In the genomic region with DNA sequence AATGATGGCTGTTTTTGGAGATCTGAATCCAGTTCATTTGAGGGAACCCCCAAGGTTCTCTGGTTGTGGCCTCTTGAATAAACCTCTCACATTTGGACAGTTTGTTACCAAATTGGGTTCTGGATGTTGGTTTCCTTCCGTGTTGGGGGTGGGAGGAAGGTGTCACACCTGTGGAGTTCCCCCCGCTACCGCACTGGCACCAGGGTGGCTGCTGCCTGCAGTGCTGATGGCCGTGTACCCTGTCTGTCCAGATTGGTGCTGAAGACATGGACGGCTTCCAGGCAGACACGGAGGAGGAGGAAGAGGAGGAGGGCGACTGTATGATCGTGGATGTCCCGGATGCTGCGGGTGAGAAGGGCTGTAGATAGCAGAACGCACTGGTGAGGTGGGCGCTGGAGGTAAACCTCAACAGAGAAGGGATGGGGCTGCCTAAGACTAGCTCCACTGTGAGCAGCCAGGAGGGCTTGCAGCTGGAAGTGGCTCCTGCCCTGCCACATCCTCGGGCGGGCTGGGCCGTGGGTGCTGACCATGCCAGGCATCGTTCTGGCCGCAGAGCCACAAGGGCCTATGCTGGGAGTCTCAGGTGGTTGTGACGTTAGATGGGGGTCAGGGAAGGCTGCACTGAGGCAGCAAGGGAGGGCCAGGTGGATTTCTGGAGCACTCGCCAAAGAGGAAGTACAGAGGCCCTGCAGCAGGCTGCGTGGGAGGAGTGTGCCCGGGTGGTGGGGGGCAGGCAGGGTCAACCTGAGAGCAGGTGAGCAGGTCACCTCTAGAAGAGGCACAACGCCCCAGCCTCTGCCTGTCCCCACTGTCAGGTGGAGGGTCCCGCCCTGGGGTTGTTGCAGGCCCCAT, we compare ENCODE assay signal across 14 cellular contexts. TPM values are rescaled to one million over a fixed set of nuclear protein-coding genes. Genes with fewer than 3 reads are reported as not detected.
DNase-seq lines count a peak whose midpoint lies in the region; ATAC-seq and TF ChIP-seq lines count a peak whose summit lies in the region.
"Had no signal": no experiment of that assay in that cellular context is flagged by ENCODE, and none has a peak within 500 bp of the region (broad histone marks: within the 10 kb centered on the region; RNA-seq: fewer than 3 reads in every experiment).

No MANE protein-coding gene starts in this region.

- POLR2A ChIA-PET in CD8-positive, alpha-beta T cell (lab: Charles Lee), result no interaction called here
- POLR2A ChIA-PET in HEK293 (lab: Yijun Ruan, JAX), result interaction anchor here (0.6 kb wide), 1 partner anchor 56 kb away, joined by 9 read pairs; no protein-coding TSS in a partner anchor

- H3K27ac ChIP-seq in CD8-positive, alpha-beta T cell (ENCODE audit: low read depth, low read length), result no peak overlapping the region
- H3K27ac ChIP-seq in HEK293 (ENCODE audit: extremely low read depth, low read depth, low read length), result no peak overlapping the region
- H3K27ac ChIP-seq: left ventricle myocardium inferior, PC-9, SK-N-MC had no signal

- H3K9me3 Mint-ChIP-seq in CD8-positive, alpha-beta T cell, result no peaks in the 10 kb centered on the region
- no peaks in the 10 kb centered on the region for H3K9me3 Mint-ChIP-seq in activated T-helper 2 cell treated with anti-CD3 and anti-CD28 coated beads, Interferon-gamma antibody, Interleukin-2, Interleukin-4, amounts not matched to agents 10 μg/mL and 5 μg/mL and 100 μg/mL, durations not matched to agents 14 hours and 24 hours and 36 hours
- no peaks in the 10 kb centered on the region for H3K9me3 Mint-ChIP-seq in memory B cell
- H3K9me3 Mint-ChIP-seq: activated CD8-positive, alpha-beta T cell treated with anti-CD3 and anti-CD28 coated beads for 36 hours had no signal

- ATAC-seq in CD8-positive, alpha-beta T cell, result no peak
- ATAC-seq in memory B cell (ENCODE audit: low read depth) (peak; percentile 78), HG03039 (IDR thresholded peaks at IDR 0.05; ENCODE audit: unreplicated experiment) (no peak)
- ATAC-seq: activated CD8-positive, alpha-beta T cell treated with anti-CD3 and anti-CD28 coated beads for 36 hours had no signal

- H3K36me3 ChIP-seq in CD8-positive, alpha-beta T cell (ENCODE audit: insufficient read depth, low read length), result peaks cover 4% of the 10 kb centered on the region
- peaks cover 24 to 88% of the 10 kb centered on the region in 2 experiments; a peak in 2 of 3 replicates for H3K36me3 ChIP-seq in HEK293 (ENCODE audit: control insufficient read depth in 2 of 2, insufficient read depth in 1 of 2, low read length in 2 of 2)

- no peak for DNase-seq in CD8-positive, alpha-beta T cell
- DNase-seq in activated T-helper 2 cell treated with anti-CD3 and anti-CD28 coated beads, Interferon-gamma antibody, Interleukin-2, Interleukin-4, amounts not matched to agents 10 μg/mL and 5 μg/mL and 100 μg/mL, durations not matched to agents 14 hours and 24 hours and 36 hours (ENCODE audit: low spot score), result no peak
- DNase-seq in memory B cell (ENCODE audit: low spot score in 2 of 2), result no peak
- no peak for DNase-seq in activated CD4-positive, alpha-beta T cell treated with anti-CD3 and anti-CD28 coated beads, Interleukin-2, amount 50 U/mL, for 4 hours
- DNase-seq in mesenteric fat pad (ENCODE audit: low spot score), result no peak
- DNase-seq: activated CD8-positive, alpha-beta T cell treated with anti-CD3 and anti-CD28 coated beads for 36 hours; activated effector memory CD4-positive, alpha-beta T cell treated with anti-CD3 and anti-CD28 coated beads, Interleukin-2, amount 50 U/mL, for 16 hours; effector memory CD4-positive, alpha-beta T cell; Karpas-422; left ventricle myocardium inferior; PC-9 had no signal

- H3K27me3 Mint-ChIP-seq in CD8-positive, alpha-beta T cell (ENCODE audit: low read depth), result no peaks in the 10 kb centered on the region
- no peaks in the 10 kb centered on the region for H3K27me3 Mint-ChIP-seq in activated T-helper 2 cell treated with anti-CD3 and anti-CD28 coated beads, Interferon-gamma antibody, Interleukin-2, Interleukin-4, amounts not matched to agents 10 μg/mL and 5 μg/mL and 100 μg/mL, durations not matched to agents 14 hours and 24 hours and 36 hours (ENCODE audit: low read depth)
- no peaks in the 10 kb centered on the region for H3K27me3 Mint-ChIP-seq in memory B cell
- H3K27me3 Mint-ChIP-seq: activated CD8-positive, alpha-beta T cell treated with anti-CD3 and anti-CD28 coated beads for 36 hours had no signal

- H3K4me1 Mint-ChIP-seq in CD8-positive, alpha-beta T cell (ENCODE audit: low read depth), result no peaks in the 10 kb centered on the region
- H3K4me1 Mint-ChIP-seq in activated T-helper 2 cell treated with anti-CD3 and anti-CD28 coated beads, Interferon-gamma antibody, Interleukin-2, Interleukin-4, amounts not matched to agents 10 μg/mL and 5 μg/mL and 100 μg/mL, durations not matched to agents 14 hours and 24 hours and 36 hours (ENCODE audit: low read depth), result no peaks in the 10 kb centered on the region
- H3K4me1 Mint-ChIP-seq in memory B cell, result peaks cover 10% of the 10 kb centered on the region

- H3K27me3 ChIP-seq in CD8-positive, alpha-beta T cell (ENCODE audit: insufficient read depth, low read length), result no peaks in the 10 kb centered on the region

- no peaks in the 10 kb centered on the region for H3K4me1 ChIP-seq in CD8-positive, alpha-beta T cell (ENCODE audit: insufficient read depth, low read length)
- no peaks in the 10 kb centered on the region for H3K4me1 ChIP-seq in HEK293 (ENCODE audit: control insufficient read depth, insufficient read depth, low read length)
- H3K4me1 ChIP-seq: left ventricle myocardium inferior had no signal

- no peak overlapping the region for H3K4me3 Mint-ChIP-seq in CD8-positive, alpha-beta T cell
- H3K4me3 Mint-ChIP-seq in activated T-helper 2 cell treated with anti-CD3 and anti-CD28 coated beads, Interferon-gamma antibody, Interleukin-2, Interleukin-4, amounts not matched to agents 10 μg/mL and 5 μg/mL and 100 μg/mL, durations not matched to agents 14 hours and 24 hours and 36 hours (ENCODE audit: low read depth), result no peak overlapping the region
- H3K4me3 Mint-ChIP-seq in memory B cell, result peak overlapping the region; percentile 90
- H3K4me3 Mint-ChIP-seq: activated CD8-positive, alpha-beta T cell treated with anti-CD3 and anti-CD28 coated beads for 36 hours had no signal

- intact Hi-C loops in CD8-positive, alpha-beta T cell (cut with DNase I, micrococcal nuclease), result no loop called here
- intact Hi-C loops in activated T-helper 2 cell treated with anti-CD3 and anti-CD28 coated beads, Interferon-gamma antibody, Interleukin-2, Interleukin-4, amounts not matched to agents 10 μg/mL and 5 μg/mL and 100 μg/mL, durations not matched to agents 14 hours and 24 hours and 36 hours (cut with micrococcal nuclease), result no loop called here

- H3K36me3 Mint-ChIP-seq in CD8-positive, alpha-beta T cell, result peaks cover 23% of the 10 kb centered on the region
- peaks cover 38% of the 10 kb centered on the region for H3K36me3 Mint-ChIP-seq in activated T-helper 2 cell treated with anti-CD3 and anti-CD28 coated beads, Interferon-gamma antibody, Interleukin-2, Interleukin-4, amounts not matched to agents 10 μg/mL and 5 μg/mL and 100 μg/mL, durations not matched to agents 14 hours and 24 hours and 36 hours (ENCODE audit: low read depth)
- peaks cover 5% of the 10 kb centered on the region for H3K36me3 Mint-ChIP-seq in memory B cell

- CTCF ChIA-PET in CD8-positive, alpha-beta T cell (lab: Charles Lee), result interaction anchor here (0.6 kb wide), 1 partner anchor 190 kb away, joined by 3 read pairs; no protein-coding TSS in a partner anchor
- CTCF ChIA-PET in HEK293 (lab: Yijun Ruan, JAX), result no interaction called here

- peak overlapping the region; percentile 35 for H3K27ac Mint-ChIP-seq in CD8-positive, alpha-beta T cell
- H3K27ac Mint-ChIP-seq in activated T-helper 2 cell treated with anti-CD3 and anti-CD28 coated beads, Interferon-gamma antibody, Interleukin-2, Interleukin-4, amounts not matched to agents 10 μg/mL and 5 μg/mL and 100 μg/mL, durations not matched to agents 14 hours and 24 hours and 36 hours, result peak overlapping the region; percentile 11
- H3K27ac Mint-ChIP-seq in memory B cell, result peak overlapping the region; percentile 95
- H3K27ac Mint-ChIP-seq: activated CD8-positive, alpha-beta T cell treated with anti-CD3 and anti-CD28 coated beads for 36 hours had no signal

- H3K4me3 ChIP-seq in CD8-positive, alpha-beta T cell (ENCODE audit: low read depth, low read length), result no peak overlapping the region
- H3K4me3 ChIP-seq in HEK293 (ENCODE audit: low read depth, low read length), result no peak overlapping the region
- H3K4me3 ChIP-seq: left ventricle myocardium inferior, PC-9, SK-N-MC had no signal

- no peaks in the 10 kb centered on the region for H3K9me3 ChIP-seq in CD8-positive, alpha-beta T cell (ENCODE audit: low read length)
- H3K9me3 ChIP-seq in HEK293 (ENCODE audit: control insufficient read depth, insufficient read depth, low read depth, low read length), result no peaks in the 10 kb centered on the region
- H3K9me3 ChIP-seq: left ventricle myocardium inferior had no signal

- no peak for TF ChIP-seq CTCF in CD8-positive, alpha-beta T cell (IDR thresholded peaks at IDR 0.05)
- no peak for TF ChIP-seq CTCF in HEK293 (tag by site-specific recombination; IDR thresholded peaks at IDR 0.05)

TF ChIP-seq in HEK293, 187 proteins besides CTCF, POLR2A, EP300 and RAD21 (continues in another document):
- TF ChIP-seq ZFP41 (tag by site-specific recombination; IDR thresholded peaks at IDR 0.05; ENCODE audit: borderline replicate concordance), result no peak
- TF ChIP-seq ZNF621 (tag by site-specific recombination; IDR thresholded peaks at IDR 0.05), result no peak
- no peak for TF ChIP-seq SP7 (tag by site-specific recombination; IDR thresholded peaks at IDR 0.05)

RNA-seq across cellular contexts. Expression of a gene that starts 15.4 kb away (rescaled TPM):
- 10 to 100 TPM; 61.5 to 62.6 TPM for total RNA-seq in CD8-positive, alpha-beta T cell
- 51.7 and 52.8 TPM in 2 replicates for total RNA-seq in activated T-helper 2 cell treated with anti-CD3 and anti-CD28 coated beads, Interferon-gamma antibody, Interleukin-2, Interleukin-4, amounts not matched to agents 10 μg/mL and 5 μg/mL and 100 μg/mL, durations not matched to agents 14 hours and 24 hours and 36 hours
- 119 TPM for total RNA-seq in mesenteric fat pad

RNA-seq across cellular contexts. Expression of a gene that starts 29.9 kb away (rescaled TPM):
- total RNA-seq in CD8-positive, alpha-beta T cell, result 10 to 100 TPM; 11.7 to 13.9 TPM
- total RNA-seq in activated T-helper 2 cell treated with anti-CD3 and anti-CD28 coated beads, Interferon-gamma antibody, Interleukin-2, Interleukin-4, amounts not matched to agents 10 μg/mL and 5 μg/mL and 100 μg/mL, durations not matched to agents 14 hours and 24 hours and 36 hours, result 61.9 and 75.6 TPM in 2 replicates
- total RNA-seq in mesenteric fat pad, result 22.8 TPM

RNA-seq across cellular contexts. Expression of a gene that starts 39.8 kb away (rescaled TPM):
- total RNA-seq in CD8-positive, alpha-beta T cell, result 10 to 100 TPM; 26.3 to 28.1 TPM
- 81.9 and 87.8 TPM in 2 replicates for total RNA-seq in activated T-helper 2 cell treated with anti-CD3 and anti-CD28 coated beads, Interferon-gamma antibody, Interleukin-2, Interleukin-4, amounts not matched to agents 10 μg/mL and 5 μg/mL and 100 μg/mL, durations not matched to agents 14 hours and 24 hours and 36 hours
- 6.0 TPM for total RNA-seq in mesenteric fat pad

RNA-seq across cellular contexts. Expression of a gene that starts 41.9 kb away (rescaled TPM):
- 10 to 100 TPM; 35.0 to 38.1 TPM for total RNA-seq in CD8-positive, alpha-beta T cell
- 49.2 and 56.3 TPM in 2 replicates for total RNA-seq in activated T-helper 2 cell treated with anti-CD3 and anti-CD28 coated beads, Interferon-gamma antibody, Interleukin-2, Interleukin-4, amounts not matched to agents 10 μg/mL and 5 μg/mL and 100 μg/mL, durations not matched to agents 14 hours and 24 hours and 36 hours
- total RNA-seq in mesenteric fat pad, result 91.2 TPM

Comparison
In these comparisons a context has a peak if more than half of its experiments do, and no peak if none do; other contexts are left out.
1. H3K27ac Mint-ChIP-seq: peak in every context shown above with its lines; median percentile 95 in memory B cell; 35 in CD8-positive, alpha-beta T cell; 11 in activated T-helper 2 cell treated with anti-CD3 and anti-CD28 coated beads, Interferon-gamma antibody, Interleukin-2, Interleukin-4, amounts not matched to agents 10 μg/mL and 5 μg/mL and 100 μg/mL, durations not matched to agents 14 hours and 24 hours and 36 hours.